Comparison of ENCODE assay signal across 21 cellular contexts in the genomic region with DNA sequence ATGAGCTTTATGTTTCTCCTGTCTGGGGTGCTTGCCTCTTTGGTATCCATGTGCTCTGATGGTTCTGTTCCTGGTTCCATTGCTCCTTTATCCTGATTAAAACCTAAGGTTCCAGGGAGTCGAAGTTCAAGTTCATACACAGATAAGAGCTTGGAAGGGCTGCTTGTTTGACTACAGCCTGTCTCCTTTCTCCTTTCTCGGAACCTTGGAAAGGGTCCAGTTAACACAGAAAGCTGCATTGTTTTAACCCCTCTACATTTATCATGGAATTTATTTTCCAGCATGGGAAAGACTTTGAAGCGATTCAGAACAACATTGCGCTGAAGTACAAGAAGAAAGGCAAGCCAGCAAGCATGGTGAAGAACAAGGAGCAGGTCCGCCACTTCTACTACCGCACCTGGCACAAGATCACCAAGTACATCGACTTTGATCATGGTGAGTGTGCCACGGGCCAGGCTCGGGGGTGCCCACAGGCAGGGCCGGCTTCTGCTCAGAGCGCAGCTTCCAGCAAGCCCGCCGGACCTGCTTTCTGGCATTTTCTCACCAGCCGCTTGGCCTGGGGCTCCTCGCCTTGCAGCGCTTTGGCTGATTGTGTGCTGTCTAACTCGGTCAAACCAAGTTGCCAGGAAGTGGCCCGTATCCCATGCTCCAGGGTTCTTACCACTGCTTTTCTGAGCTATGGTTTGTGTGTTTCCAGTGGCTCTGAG.
"Had no signal": no experiment of that assay in that cellular context is flagged by ENCODE, and none has a peak within 500 bp of the region (broad histone marks: within the 10 kb centered on the region; RNA-seq: fewer than 3 reads in every experiment).

No MANE protein-coding gene starts in this region.

- H3K4me3 ChIP-seq: MG63, Peyer's patch, SJCRH30 had no signal

- H3K9me3 ChIP-seq: MG63, Peyer's patch, SJCRH30, SK-N-SH had no signal

- H3K27ac ChIP-seq: Peyer's patch, RWPE1, SJCRH30 had no signal

- H3K4me2 ChIP-seq: SK-N-SH had no signal

- H3K27me3 ChIP-seq: MG63, Peyer's patch, SJCRH30 had no signal

- H3K4me1 ChIP-seq: Peyer's patch, SJCRH30 had no signal

- H3K9me2 ChIP-seq: SK-N-SH had no signal

- DNase-seq: activated CD4-positive, alpha-beta T cell treated with anti-CD3 and anti-CD28 coated beads for 48 hours; activated CD4-positive, alpha-beta T cell treated with anti-CD3 and anti-CD28 coated beads, Interleukin-2, amount 50 U/mL, for 4 hours; activated CD4-positive, CD25-positive, alpha-beta regulatory T cell treated with anti-CD3 and anti-CD28 coated beads, Interleukin-2, amount 50 U/mL, for 72 hours; activated CD8-positive, alpha-beta memory T cell treated with anti-CD3 and anti-CD28 coated beads, Interleukin-2, amount 50 U/mL, for 48 hours; activated CD8-positive, alpha-beta T cell treated with anti-CD3 and anti-CD28 coated beads, Interleukin-2, amount 10 ng/mL, durations not matched to agents 7 days and 5 days; activated T-cell treated with anti-CD3 and anti-CD28 coated beads, Interleukin-2, amount 50 U/mL, for 1 hour; aorta; MG63; NCI-H1105 treated with DMSO at 0.1 percent for 48 hours; NCI-H1436 treated with DMSO at 0.1 percent for 48 hours; NCI-H187; NCI-H2081; NCI-H510A treated with DMSO at 0.1 percent for 48 hours; NCI-H69; NK-92 treated with Interleukin-12 subunit alpha and Interleukin-12 subunit beta, amount 100 ng/mL, for 24 hours; Peyer's patch; Right ventricle myocardium superior; SJCRH30; SK-N-SH; SW 1271 had no signal
